10 cellular contexts compared by ENCODE assay signal in the genomic region with DNA sequence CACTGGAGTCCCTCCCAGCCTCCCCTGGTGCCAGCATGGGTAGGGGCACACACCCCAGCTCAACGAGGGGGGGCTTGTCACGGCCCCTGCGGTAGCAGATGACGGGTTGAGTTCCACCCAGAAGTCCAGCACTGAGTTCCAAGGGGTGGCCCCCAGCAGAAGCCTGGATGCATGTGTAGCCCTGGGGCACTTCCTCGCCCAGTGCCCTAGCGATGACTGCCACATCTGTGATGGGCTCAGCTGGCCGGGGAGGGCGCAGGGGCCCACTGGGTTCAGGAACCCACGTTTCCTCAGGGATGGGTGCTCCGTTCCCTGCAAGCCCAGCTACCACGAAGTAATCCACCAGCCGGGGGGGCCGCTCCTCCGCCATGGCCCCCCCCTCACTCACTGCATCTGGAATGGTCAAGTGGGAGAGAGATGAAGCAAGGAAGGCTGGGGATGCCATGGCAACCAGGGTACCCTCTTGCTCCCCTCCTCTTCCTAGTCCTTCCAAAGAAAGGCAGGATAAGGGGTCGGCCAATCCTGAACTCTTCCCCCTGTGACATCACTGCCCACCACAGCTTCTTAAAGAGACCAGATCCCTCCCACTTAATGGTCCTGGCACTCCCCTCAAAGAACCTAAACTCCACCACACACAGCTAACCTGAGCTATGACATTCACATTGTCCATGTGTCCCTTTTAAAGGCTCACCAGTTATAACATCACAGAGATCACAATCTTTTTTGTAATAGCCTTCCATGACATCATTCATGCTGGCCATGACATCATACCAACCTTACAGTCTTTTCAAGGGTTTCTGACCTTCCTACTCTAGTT. TPM values are rescaled to one million over a fixed set of nuclear protein-coding genes. Genes with fewer than 3 reads are reported as not detected.
DNase-seq lines count a peak whose midpoint lies in the region; ATAC-seq and TF ChIP-seq lines count a peak whose summit lies in the region.
"Had no signal": no experiment of that assay in that cellular context is flagged by ENCODE, and none has a peak within 500 bp of the region (broad histone marks: within the 10 kb centered on the region; RNA-seq: fewer than 3 reads in every experiment).

No MANE protein-coding gene starts in this region.

- H3K9me2 ChIP-seq in SK-N-SH: no peaks in the 10 kb centered on the region

- no peaks in the 10 kb centered on the region for H3K9me3 ChIP-seq in SK-N-SH
- H3K9me3 ChIP-seq in right atrium auricular region: no peaks in the 10 kb centered on the region
- no peaks in the 10 kb centered on the region for H3K9me3 ChIP-seq in subcutaneous abdominal adipose tissue (ENCODE audit: control insufficient read depth in 5 of 5, low read length in 5 of 5)

- TF ChIP-seq EP300 in SK-N-SH (IDR thresholded peaks at IDR 0.05; ENCODE audit: borderline replicate concordance in 1 of 2, low read depth in 1 of 2, low read length in 1 of 2): no peak

- TF ChIP-seq RAD21 in SK-N-SH (IDR thresholded peaks at IDR 0.05; ENCODE audit: low read length): no peak

- H3K4me2 ChIP-seq in SK-N-SH: peak overlapping the region; percentile 95

- WGBS in SK-N-SH (ENCODE audit: low lambda C conversion rate): 87% methylated on average over 14 of the region's 15 CpGs

- peaks cover 3 to 17% of the 10 kb centered on the region in 2 experiments; a peak in 2 of 4 replicates for H3K4me1 ChIP-seq in SK-N-SH (ENCODE audit: control insufficient read depth in 1 of 2, insufficient read depth in 2 of 2, low read depth in 1 of 2, low read length in 1 of 2)
- peaks cover 0 to 35% of the 10 kb centered on the region in 2 donors for H3K4me1 ChIP-seq in right atrium auricular region
- peaks cover 0 to 52% (median 40%) of the 10 kb centered on the region in 5 donors for H3K4me1 ChIP-seq in subcutaneous abdominal adipose tissue (ENCODE audit: control insufficient read depth in 5 of 5, insufficient read depth in 5 of 5, low read length in 5 of 5)

- ATAC-seq in SK-N-SH treated with all-trans-retinoic acid at 6 μM for 48 hours: no peak

- CTCF ChIA-PET in SK-N-SH (lab: Yijun Ruan, JAX): interaction anchor here (0.7 to 5.1 kb wide), 7 partner anchors 15 to 147 kb away, joined by 3 to 46 read pairs (median 12); partner anchors contain the start of genes CREB3L4, RAB13 and SLC39A1

- no peak overlapping the region for H3K4me3 ChIP-seq in SK-N-SH (ENCODE audit: low read depth in 2 of 2, low read length in 1 of 2)
- H3K4me3 ChIP-seq in right atrium auricular region: peak overlapping the region in 1 of 2 donors; percentile 90
- peak overlapping the region; percentile 66 to 82 (median 75) for H3K4me3 ChIP-seq in subcutaneous abdominal adipose tissue (ENCODE audit: low read depth in 1 of 5, low read length in 5 of 5)

- H3K27me3 ChIP-seq in SK-N-SH (ENCODE audit: insufficient read depth): no peaks in the 10 kb centered on the region
- H3K27me3 ChIP-seq in right atrium auricular region: no peaks in the 10 kb centered on the region
- H3K27me3 ChIP-seq in subcutaneous abdominal adipose tissue (ENCODE audit: control insufficient read depth in 5 of 5, insufficient read depth in 4 of 5, low read length in 5 of 5): no peaks in the 10 kb centered on the region

- no peaks in the 10 kb centered on the region for H4K20me1 ChIP-seq in SK-N-SH (ENCODE audit: insufficient read depth)

- peaks cover 30% of the 10 kb centered on the region for H3K79me2 ChIP-seq in SK-N-SH (ENCODE audit: insufficient read depth)

- no peak for TF ChIP-seq CTCF in SK-N-SH (IDR thresholded peaks at IDR 0.05)
- no peak for TF ChIP-seq CTCF in VCaP (conservative IDR thresholded peaks at IDR 0.05)
- no peak for TF ChIP-seq CTCF in right atrium auricular region (IDR thresholded peaks at IDR 0.05)

- H3K27ac ChIP-seq in SK-N-SH (ENCODE audit: low read depth in 2 of 2, low read length in 1 of 2) (no peak overlapping the region; a peak in 1 of 4 replicates), VCaP (peak overlapping the region; percentile 95; the same call in 1 of the 2 replicates), right atrium auricular region (peak overlapping the region; percentile 98), subcutaneous abdominal adipose tissue (ENCODE audit: low read depth, low read length) (peak overlapping the region; percentile 84)

- peaks cover 4% of the 10 kb centered on the region for H3F3A ChIP-seq in SK-N-SH (replicated peaks; ENCODE audit: insufficient read depth)

- POLR2A ChIA-PET in SK-N-SH (lab: Yijun Ruan, JAX): interaction anchor here (0.6 to 2.0 kb wide), 4 partner anchors 12 to 46 kb away, joined by 3 to 6 read pairs (median 4); partner anchors contain the start of genes GATAD2B and RPS27

- H3K36me3 ChIP-seq in SK-N-SH (replicated peaks in 1 of 2; ENCODE audit: control insufficient read depth in 1 of 2, insufficient read depth in 2 of 2, low read length in 1 of 2): peaks cover 7 to 57% of the 10 kb centered on the region in 2 experiments
- peaks cover 47% of the 10 kb centered on the region for H3K36me3 ChIP-seq in right atrium auricular region
- H3K36me3 ChIP-seq in subcutaneous abdominal adipose tissue (ENCODE audit: control insufficient read depth in 5 of 5, insufficient read depth in 5 of 5, low read length in 5 of 5): peaks cover 0 to 66% (median 61%) of the 10 kb centered on the region in 5 donors

- H2AFZ ChIP-seq in SK-N-SH (ENCODE audit: low read depth): no peak overlapping the region

- DNase-seq in SK-N-SH (peak; percentile 56), right atrium auricular region (ENCODE audit: low spot score) (no peak), HuH-7.5 (ENCODE audit: low spot score) (no peak), H4 (ENCODE audit: low spot score) (no peak), NCI-H510A treated with DMSO at 0.1 percent for 48 hours (lab: John Stamatoyannopoulos, UW) (no peak)
- DNase-seq: ACHN, NCI-H1105 treated with DMSO at 0.1 percent for 48 hours had no signal

- no peak overlapping the region for H3K9ac ChIP-seq in SK-N-SH
- H3K9ac ChIP-seq in subcutaneous abdominal adipose tissue (ENCODE audit: low read length in 5 of 5): peak overlapping the region in 4 of 5 donors; percentile 72 to 91 (median 89)

TF ChIP-seq in SK-N-SH, 30 proteins besides CTCF, POLR2A, EP300 and RAD21 (continues in another document):
- TF ChIP-seq, protein P1, sequence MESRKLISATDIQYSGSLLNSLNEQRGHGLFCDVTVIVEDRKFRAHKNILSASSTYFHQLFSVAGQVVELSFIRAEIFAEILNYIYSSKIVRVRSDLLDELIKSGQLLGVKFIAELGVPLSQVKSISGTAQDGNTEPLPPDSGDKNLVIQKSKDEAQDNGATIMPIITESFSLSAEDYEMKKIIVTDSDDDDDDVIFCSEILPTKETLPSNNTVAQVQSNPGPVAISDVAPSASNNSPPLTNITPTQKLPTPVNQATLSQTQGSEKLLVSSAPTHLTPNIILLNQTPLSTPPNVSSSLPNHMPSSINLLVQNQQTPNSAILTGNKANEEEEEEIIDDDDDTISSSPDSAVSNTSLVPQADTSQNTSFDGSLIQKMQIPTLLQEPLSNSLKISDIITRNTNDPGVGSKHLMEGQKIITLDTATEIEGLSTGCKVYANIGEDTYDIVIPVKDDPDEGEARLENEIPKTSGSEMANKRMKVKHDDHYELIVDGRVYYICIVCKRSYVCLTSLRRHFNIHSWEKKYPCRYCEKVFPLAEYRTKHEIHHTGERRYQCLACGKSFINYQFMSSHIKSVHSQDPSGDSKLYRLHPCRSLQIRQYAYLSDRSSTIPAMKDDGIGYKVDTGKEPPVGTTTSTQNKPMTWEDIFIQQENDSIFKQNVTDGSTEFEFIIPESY (IDR thresholded peaks at IDR 0.05; ENCODE audit: borderline replicate concordance, low read depth): no peak
- TF ChIP-seq RXRA (IDR thresholded peaks at IDR 0.05; ENCODE audit: borderline replicate concordance, low read depth): no peak

TF ChIP-seq in SK-N-SH treated with all-trans-retinoic acid at 6 μM for 48 hours, 23 proteins besides CTCF, POLR2A, EP300 and RAD21:
- TF ChIP-seq ZFP30 (CRISPR knock-in tag; IDR thresholded peaks at IDR 0.05): no peak

RNA-seq across cellular contexts. Expression of gene DENND4B, which starts 2.3 kb away (rescaled TPM):
- polyA plus RNA-seq in SK-N-SH (2012; rRNA removed): 27.3 and 29.6 TPM in 2 replicates
- polyA plus RNA-seq in SK-N-SH (2012; cell fraction: cytosol; rRNA removed): 6.6 and 11.3 TPM in 2 replicates
- 151 and 153 TPM in 2 replicates for polyA plus RNA-seq in SK-N-SH (2012; cell fraction: nucleus; rRNA removed)
- total RNA-seq in right atrium auricular region: 10 to 100 TPM; 22.0 to 26.6 TPM
- 3.5 and 4.3 TPM in 2 replicates for total RNA-seq in H4 (2014; rRNA removed; shearing (Covaris generic))

RNA-seq across cellular contexts. Expression of gene CRTC2, which starts 14.2 kb away (rescaled TPM):
- 25.5 and 26.2 TPM in 2 replicates for polyA plus RNA-seq in SK-N-SH (2012; rRNA removed)
- polyA plus RNA-seq in SK-N-SH (2012; cell fraction: cytosol; rRNA removed): 8.8 and 11.5 TPM in 2 replicates
- 86.4 and 89.5 TPM in 2 replicates for polyA plus RNA-seq in SK-N-SH (2012; cell fraction: nucleus; rRNA removed)
- total RNA-seq in right atrium auricular region: 10 to 100 TPM; 10.5 to 14.3 TPM
- 6.5 and 7.0 TPM in 2 replicates for total RNA-seq in H4 (2014; rRNA removed; shearing (Covaris generic))

RNA-seq across cellular contexts. Expression of gene SLC39A1, which starts 19.1 kb away (rescaled TPM):
- polyA plus RNA-seq in SK-N-SH (2012; rRNA removed): 89.6 and 113 TPM in 2 replicates
- 67.8 and 93.4 TPM in 2 replicates for polyA plus RNA-seq in SK-N-SH (2012; cell fraction: cytosol; rRNA removed)
- 41.8 and 53.1 TPM in 2 replicates for polyA plus RNA-seq in SK-N-SH (2012; cell fraction: nucleus; rRNA removed)
- total RNA-seq in right atrium auricular region: 10 to 100 TPM; 56.7 to 95.4 TPM
- 93.2 and 96.9 TPM in 2 replicates for total RNA-seq in H4 (2014; rRNA removed; shearing (Covaris generic))

RNA-seq across cellular contexts. Expression of gene GATAD2B, which starts 21.4 kb away (rescaled TPM):
- 2.7 and 2.8 TPM in 2 replicates for polyA plus RNA-seq in SK-N-SH (2012; rRNA removed)
- 2.9 and 4.0 TPM in 2 replicates for polyA plus RNA-seq in SK-N-SH (2012; cell fraction: cytosol; rRNA removed)
- polyA plus RNA-seq in SK-N-SH (2012; cell fraction: nucleus; rRNA removed): 5.9 and 8.3 TPM in 2 replicates
- total RNA-seq in right atrium auricular region: 10 to 100 TPM; 18.7 to 32.7 TPM
- 4.9 and 7.2 TPM in 2 replicates for total RNA-seq in H4 (2014; rRNA removed; shearing (Covaris generic))

RNA-seq across cellular contexts. Expression of gene CREB3L4, which starts 23.5 kb away (rescaled TPM):
- 12.8 and 16.6 TPM in 2 replicates for polyA plus RNA-seq in SK-N-SH (2012; rRNA removed)
- 6.2 and 9.5 TPM in 2 replicates for polyA plus RNA-seq in SK-N-SH (2012; cell fraction: cytosol; rRNA removed)
- polyA plus RNA-seq in SK-N-SH (2012; cell fraction: nucleus; rRNA removed): 41.2 and 42.8 TPM in 2 replicates
- 1 to 10 TPM; 4.9 to 5.6 TPM for total RNA-seq in right atrium auricular region
- 9.6 and 13.3 TPM in 2 replicates for total RNA-seq in H4 (2014; rRNA removed; shearing (Covaris generic))

Comparison
In these comparisons a context has a peak if more than half of its experiments do, and no peak if none do; other contexts are left out.
1. H3K27ac ChIP-seq: peak in VCaP (single experiment), right atrium auricular region (2 of 2) and subcutaneous abdominal adipose tissue (single experiment); none in SK-N-SH (0 of 2).
2. H3K4me3 ChIP-seq: peak in subcutaneous abdominal adipose tissue (5 of 5); none in SK-N-SH (0 of 2).